Comparison of ENCODE assay signal across 13 cellular contexts in genomic region chr10:62858364-62858763, GRCh38. TPM values are rescaled to one million over a fixed set of nuclear protein-coding genes. Genes with fewer than 3 reads are reported as not detected.
DNase-seq lines count a peak whose midpoint lies in the region; ATAC-seq and TF ChIP-seq lines count a peak whose summit lies in the region.
"Had no signal": no experiment of that assay in that cellular context is flagged by ENCODE, and none has a peak within 500 bp of the region (broad histone marks: within the 10 kb centered on the region; RNA-seq: fewer than 3 reads in every experiment).

No MANE protein-coding gene starts in this region.

- H3K79me2 ChIP-seq in smooth muscle cell (ENCODE audit: low read depth), result no peaks in the 10 kb centered on the region

- no peaks in the 10 kb centered on the region for H4K20me1 ChIP-seq in smooth muscle cell (ENCODE audit: low read depth)

- no peak for TF ChIP-seq POLR2A in sigmoid colon (IDR thresholded peaks at IDR 0.05)

- TF ChIP-seq CTCF in astrocyte of the spinal cord (IDR thresholded peaks at IDR 0.05; ENCODE audit: low read depth, low read length) (no peak), left ventricle myocardium inferior (IDR thresholded peaks at IDR 0.05; ENCODE audit: borderline replicate concordance) (no peak), smooth muscle cell (IDR thresholded peaks at IDR 0.05; ENCODE audit: borderline replicate concordance, insufficient read depth, poor library complexity, severe bottlenecking) (no peak), sigmoid colon (IDR thresholded peaks at IDR 0.05) (no peak)

- no peak overlapping the region for H3K27ac ChIP-seq in left ventricle myocardium inferior (replicated peaks)
- no peak overlapping the region for H3K27ac ChIP-seq in smooth muscle cell (ENCODE audit: low read depth)
- no peak overlapping the region for H3K27ac ChIP-seq in sigmoid colon
- H3K27ac ChIP-seq: C4-2B, dorsolateral prefrontal cortex had no signal

- no peak for ATAC-seq in GM19467 (IDR thresholded peaks at IDR 0.05; ENCODE audit: unreplicated experiment)

- WGBS in smooth muscle cell (ENCODE audit: low lambda C conversion rate), result 55% methylated on average over 6 of the region's 6 CpGs
- 31 to 62% methylated on average over 6 of the region's 6 CpGs for WGBS in sigmoid colon, 2 donors

- H3K36me3 ChIP-seq in H7 (replicated peaks; ENCODE audit: control insufficient read depth, insufficient read depth, low read length) (no peaks in the 10 kb centered on the region), left ventricle myocardium inferior (no peaks in the 10 kb centered on the region), smooth muscle cell (ENCODE audit: low read depth) (no peaks in the 10 kb centered on the region), sigmoid colon (no peaks in the 10 kb centered on the region)

- peaks cover 7% of the 10 kb centered on the region for H3K4me1 ChIP-seq in left ventricle myocardium inferior
- H3K4me1 ChIP-seq in smooth muscle cell (ENCODE audit: low read depth), result no peaks in the 10 kb centered on the region
- H3K4me1 ChIP-seq in sigmoid colon, result no peaks in the 10 kb centered on the region

- no peak for TF ChIP-seq EP300 in sigmoid colon (IDR thresholded peaks at IDR 0.05)

- intact Hi-C loops in left ventricle myocardium inferior (cut with micrococcal nuclease), result no loop called here
- intact Hi-C loops in sigmoid colon (cut with DNase I), result no loop called here

- H3K4me3 ChIP-seq in H7 (ENCODE audit: insufficient read depth, low read depth, low read length) (no peak overlapping the region), astrocyte of the spinal cord (ENCODE audit: low read depth, low read length) (no peak overlapping the region), left ventricle myocardium inferior (no peak overlapping the region), smooth muscle cell (no peak overlapping the region), sigmoid colon (no peak overlapping the region)
- H3K4me3 ChIP-seq: dorsolateral prefrontal cortex had no signal

- no peak overlapping the region for H3K4me2 ChIP-seq in smooth muscle cell

- H2AFZ ChIP-seq in smooth muscle cell (ENCODE audit: low read depth), result peak overlapping the region; percentile 24

- H3K27me3 ChIP-seq in H7 (ENCODE audit: control insufficient read depth, insufficient read depth, low read length) (no peaks in the 10 kb centered on the region), left ventricle myocardium inferior (ENCODE audit: low read depth) (peaks cover 5% of the 10 kb centered on the region), smooth muscle cell (ENCODE audit: low read depth) (no peaks in the 10 kb centered on the region), sigmoid colon (no peaks in the 10 kb centered on the region)
- H3K27me3 ChIP-seq: dorsolateral prefrontal cortex had no signal

- in situ Hi-C loops in astrocyte of the spinal cord (cut with HindIII; ENCODE audit: low sequenced_read_pairs), result no loop called here

- H3K9ac ChIP-seq in smooth muscle cell (ENCODE audit: low read depth), result no peak overlapping the region

- H3K9me3 ChIP-seq in left ventricle myocardium inferior (replicated peaks), result no peaks in the 10 kb centered on the region
- H3K9me3 ChIP-seq in smooth muscle cell (replicated peaks; ENCODE audit: low read depth), result no peaks in the 10 kb centered on the region
- H3K9me3 ChIP-seq in sigmoid colon, result no peaks in the 10 kb centered on the region

- H3F3A ChIP-seq in smooth muscle cell (ENCODE audit: low read depth), result no peaks in the 10 kb centered on the region

- DNase-seq in H7 (peak; percentile 26), astrocyte of the spinal cord (ENCODE audit: low read depth, low spot score) (peak; percentile 25), left ventricle myocardium inferior (peak; percentile 31), smooth muscle cell (lab: John Stamatoyannopoulos, UW; ENCODE audit: unreplicated experiment) (no peak), sigmoid colon (no peak), COR-L47 (lab: John Stamatoyannopoulos, UW) (no peak)
- DNase-seq in effector CD4-positive, alpha-beta T cell, result no peak
- DNase-seq: activated CD4-positive, alpha-beta T cell treated with anti-CD3 and anti-CD28 coated beads, Interleukin-2, amount 50 U/mL, for 48 hours; amygdala; dorsolateral prefrontal cortex; MV-4-11 had no signal

RNA-seq across cellular contexts. Expression of gene EGR2, which starts 42.2 kb away (rescaled TPM):
- total RNA-seq in H7 (2014; rRNA removed; shearing (Covaris generic)), result 0.14 and 0.96 TPM in 2 replicates
- total RNA-seq in left ventricle myocardium inferior (0.52 TPM), smooth muscle cell (209 and 255 TPM in 2 replicates), sigmoid colon (1 to 10 TPM; 1.7 to 3.4 (median 1.8) TPM)
- polyA plus RNA-seq in smooth muscle cell (277 and 433 TPM in 2 replicates), sigmoid colon (1 to 10 TPM in 2 of 3 donors, under 1 TPM in 1; 0.23 to 2.2 (median 1.8) TPM)

RNA-seq across cellular contexts. Expression of gene ADO, which starts 53.8 kb away (rescaled TPM):
- 48.5 and 51.0 TPM in 2 replicates for total RNA-seq in H7 (2014; rRNA removed; shearing (Covaris generic))
- total RNA-seq in left ventricle myocardium inferior, result 18.9 TPM
- total RNA-seq in smooth muscle cell, result 29.8 and 32.4 TPM in 2 replicates
- 11.6 and 11.9 TPM in 2 replicates for polyA plus RNA-seq in smooth muscle cell
- total RNA-seq in sigmoid colon, result 10 to 100 TPM; 13.0 to 18.9 (median 18.0) TPM
- 1 to 10 TPM; 5.4 to 8.1 (median 7.4) TPM for polyA plus RNA-seq in sigmoid colon

Comparison
In these comparisons a context has a peak if more than half of its experiments do, and no peak if none do; other contexts are left out.
1. DNase-seq: peak in H7 (single experiment), astrocyte of the spinal cord (single experiment) and left ventricle myocardium inferior (single experiment); none in smooth muscle cell (single experiment), effector CD4-positive, alpha-beta T cell (single experiment), sigmoid colon (single experiment) and COR-L47 (single experiment).
2. RNA of gene EGR2, which starts 42.2 kb away (total RNA-seq): 209 to 255 TPM in smooth muscle cell; 1.7 to 3.4 TPM in sigmoid colon, 0.52 TPM in left ventricle myocardium inferior (single experiment) and 0.14 to 0.96 TPM in H7; every median in the first group is over 10 times any median in the second.